Comparison of ENCODE assay signal across 22 cellular contexts in genomic region chr4:30605616-30606015, GRCh38.
A peak's percentile ranks its signal among the peaks of the same experiment; 100 is the strongest.
DNase-seq lines count a peak whose midpoint lies in the region; ATAC-seq and TF ChIP-seq lines count a peak whose summit lies in the region.
"Had no signal": no experiment of that assay in that cellular context is flagged by ENCODE, and none has a peak within 500 bp of the region (broad histone marks: within the 10 kb centered on the region; RNA-seq: fewer than 3 reads in every experiment).

No MANE protein-coding gene starts in this region.

- intact Hi-C loops in aorta (cut with DNase I) (no loop called here), left ventricle myocardium inferior (cut with micrococcal nuclease) (no loop called here)

- H2BK120ac ChIP-seq in mesenchymal stem cell (ENCODE audit: low read depth, low read length): peak overlapping the region; percentile 34

- no peak overlapping the region for H4K91ac ChIP-seq in mesenchymal stem cell (ENCODE audit: low read length)

- ATAC-seq in aorta (ENCODE audit: low FRiP score) (no peak), HG03520 (IDR thresholded peaks at IDR 0.05; ENCODE audit: unreplicated experiment) (no peak)
- ATAC-seq: foreskin keratinocyte, sciatic nerve, WTC11 had no signal

- H3K4me1 ChIP-seq in mesenchymal stem cell (ENCODE audit: control insufficient read depth, insufficient read depth, low read depth, low read length) (no peaks in the 10 kb centered on the region), aorta (ENCODE audit: control insufficient read depth in 1 of 2, insufficient read depth in 2 of 2, low read length in 2 of 2) (no peaks in the 10 kb centered on the region), left ventricle myocardium inferior (no peaks in the 10 kb centered on the region)
- H3K4me1 ChIP-seq: foreskin keratinocyte, stomach, tibial nerve had no signal

- H3K23ac ChIP-seq in mesenchymal stem cell (ENCODE audit: low read length in 2 of 2): no peak overlapping the region

- H3K27me3 ChIP-seq in mesenchymal stem cell (ENCODE audit: control insufficient read depth in 1 of 2, insufficient read depth in 1 of 2, low read length in 2 of 2) (no peaks in the 10 kb centered on the region), aorta (ENCODE audit: control insufficient read depth in 1 of 2, insufficient read depth in 2 of 2, low read length in 1 of 2) (no peaks in the 10 kb centered on the region), left ventricle myocardium inferior (ENCODE audit: low read depth) (no peaks in the 10 kb centered on the region)
- H3K27me3 ChIP-seq: foreskin keratinocyte, stomach, tibial nerve had no signal

- no peak overlapping the region for H4K8ac ChIP-seq in mesenchymal stem cell (ENCODE audit: low read length)

- H3K27me3 Mint-ChIP-seq in chondrocyte (ENCODE audit: low read depth): no peaks in the 10 kb centered on the region
- H3K27me3 Mint-ChIP-seq: activated naive CD4-positive, alpha-beta T cell treated with anti-CD3 and anti-CD28 coated beads, Interleukin-2, amount 10 ng/mL, durations not matched to agents 7 days and 5 days; CD4-positive, CD25-positive, alpha-beta regulatory T cell had no signal

- no peak overlapping the region for H2AK5ac ChIP-seq in mesenchymal stem cell (ENCODE audit: low read length, severe bottlenecking)

- no peak overlapping the region for H2BK5ac ChIP-seq in mesenchymal stem cell (ENCODE audit: low read depth, low read length, poor library complexity, severe bottlenecking)

- H3K4me3 ChIP-seq in mesenchymal stem cell (ENCODE audit: insufficient read depth in 1 of 2, low read depth in 1 of 2, low read length in 2 of 2) (no peak overlapping the region), aorta (ENCODE audit: low read length in 2 of 2) (no peak overlapping the region), left ventricle myocardium inferior (no peak overlapping the region)
- H3K4me3 ChIP-seq: dorsolateral prefrontal cortex, stomach, tibial nerve had no signal

- no peak overlapping the region for H3K4me2 ChIP-seq in mesenchymal stem cell (ENCODE audit: low read length, poor library complexity, severe bottlenecking)

- H3K18ac ChIP-seq in mesenchymal stem cell (ENCODE audit: low read depth in 1 of 2, low read length in 2 of 2): no peak overlapping the region

- peak overlapping the region; percentile 28 for H3K27ac Mint-ChIP-seq in chondrocyte (ENCODE audit: unreplicated experiment)
- H3K27ac Mint-ChIP-seq: activated naive CD4-positive, alpha-beta T cell treated with anti-CD3 and anti-CD28 coated beads, Interleukin-2, amount 10 ng/mL, durations not matched to agents 7 days and 5 days; activated T-helper 1 cell treated with anti-CD3 and anti-CD28 coated beads, Interleukin-12 subunit alpha, Interleukin-12 subunit beta, Interleukin-2, Interleukin-4 antibody, amounts not matched to agents 30 ng/mL and 10 ng/mL and 1 ng/mL, durations not matched to agents 14 hours and 24 hours and 36 hours; CD4-positive, CD25-positive, alpha-beta regulatory T cell; WTC11 had no signal

- H2BK15ac ChIP-seq in mesenchymal stem cell (ENCODE audit: low read depth, poor library complexity, severe bottlenecking): no peak overlapping the region

- H3K36me3 Mint-ChIP-seq in chondrocyte (ENCODE audit: low read depth): no peaks in the 10 kb centered on the region
- H3K36me3 Mint-ChIP-seq: activated naive CD4-positive, alpha-beta T cell treated with anti-CD3 and anti-CD28 coated beads, Interleukin-2, amount 10 ng/mL, durations not matched to agents 7 days and 5 days; CD4-positive, CD25-positive, alpha-beta regulatory T cell; WTC11 had no signal

- TF ChIP-seq CTCF in chondrocyte (IDR thresholded peaks at IDR 0.05) (no peak), left ventricle myocardium inferior (IDR thresholded peaks at IDR 0.05; ENCODE audit: borderline replicate concordance) (no peak)

- no peak overlapping the region for H3K4ac ChIP-seq in mesenchymal stem cell (ENCODE audit: low read depth in 1 of 2, low read length in 2 of 2)

- no peak overlapping the region for H2BK12ac ChIP-seq in mesenchymal stem cell (ENCODE audit: low read length in 2 of 2)

- H3K14ac ChIP-seq in mesenchymal stem cell (ENCODE audit: low read length in 2 of 2): no peak overlapping the region

- H3K4me1 Mint-ChIP-seq in chondrocyte (ENCODE audit: low read depth): peaks cover 10% of the 10 kb centered on the region
- H3K4me1 Mint-ChIP-seq: activated naive CD4-positive, alpha-beta T cell treated with anti-CD3 and anti-CD28 coated beads, Interleukin-2, amount 10 ng/mL, durations not matched to agents 7 days and 5 days; CD4-positive, CD25-positive, alpha-beta regulatory T cell had no signal

- no peaks in the 10 kb centered on the region for H3K9me3 ChIP-seq in mesenchymal stem cell (ENCODE audit: control insufficient read depth, low read length)
- no peaks in the 10 kb centered on the region for H3K9me3 ChIP-seq in aorta (ENCODE audit: control insufficient read depth, low read length)
- H3K9me3 ChIP-seq in left ventricle myocardium inferior (replicated peaks): peaks cover 20% of the 10 kb centered on the region
- H3K9me3 ChIP-seq: stomach, tibial nerve had no signal

- no peak overlapping the region for H3K27ac ChIP-seq in mesenchymal stem cell (ENCODE audit: low read length, poor library complexity, severe bottlenecking)
- no peak overlapping the region for H3K27ac ChIP-seq in aorta (ENCODE audit: low read depth in 1 of 2, low read length in 2 of 2)
- no peak overlapping the region for H3K27ac ChIP-seq in left ventricle myocardium inferior (replicated peaks)
- H3K27ac ChIP-seq: dorsolateral prefrontal cortex, foreskin keratinocyte, stomach, tibial nerve had no signal

- H3K9me3 Mint-ChIP-seq in chondrocyte (ENCODE audit: low read depth): peaks cover 3% of the 10 kb centered on the region

- peak overlapping the region; percentile 55 for H3K9ac ChIP-seq in mesenchymal stem cell (ENCODE audit: low read length)

- H3K36me3 ChIP-seq in mesenchymal stem cell (ENCODE audit: control insufficient read depth in 1 of 2, insufficient read depth in 2 of 2, low read depth in 1 of 2, low read length in 2 of 2): no peaks in the 10 kb centered on the region
- no peaks in the 10 kb centered on the region for H3K36me3 ChIP-seq in aorta (ENCODE audit: control insufficient read depth in 1 of 2, insufficient read depth in 2 of 2, low read length in 1 of 2)
- H3K36me3 ChIP-seq in left ventricle myocardium inferior: no peaks in the 10 kb centered on the region
- H3K36me3 ChIP-seq: stomach, tibial nerve had no signal

- no peaks in the 10 kb centered on the region for H3K79me1 ChIP-seq in mesenchymal stem cell (replicated peaks; ENCODE audit: low read length, poor library complexity, severe bottlenecking)

- H3K4me3 Mint-ChIP-seq in chondrocyte (ENCODE audit: unreplicated experiment): no peak overlapping the region
- H3K4me3 Mint-ChIP-seq: activated naive CD4-positive, alpha-beta T cell treated with anti-CD3 and anti-CD28 coated beads, Interleukin-2, amount 10 ng/mL, durations not matched to agents 7 days and 5 days; activated T-helper 1 cell treated with anti-CD3 and anti-CD28 coated beads, Interleukin-12 subunit alpha, Interleukin-12 subunit beta, Interleukin-2, Interleukin-4 antibody, amounts not matched to agents 30 ng/mL and 10 ng/mL and 1 ng/mL, durations not matched to agents 14 hours and 24 hours and 36 hours; CD4-positive, CD25-positive, alpha-beta regulatory T cell; neural crest cell; WTC11 had no signal

- no peak overlapping the region for H2AFZ ChIP-seq in mesenchymal stem cell (ENCODE audit: low read depth, low read length)

- DNase-seq in OCI-M1 (lab: John Stamatoyannopoulos, UW) (peak; percentile 73), chondrocyte (ENCODE audit: low spot score) (no peak), mesenchymal stem cell (peak; percentile 38), midbrain (lab: John Stamatoyannopoulos, UW) (no peak), aorta (no peak), left ventricle myocardium inferior (no peak)
- DNase-seq: activated CD4-positive, alpha-beta T cell treated with anti-CD3 and anti-CD28 coated beads, Interleukin-2, amount 50 U/mL, for 1 hour; activated naive CD4-positive, alpha-beta T cell treated with anti-CD3 and anti-CD28 coated beads, Interleukin-2, amount 10 ng/mL, durations not matched to agents 7 days and 5 days; CD4-positive, CD25-positive, alpha-beta regulatory T cell; central memory CD4-positive, alpha-beta T cell; dorsolateral prefrontal cortex; foreskin keratinocyte; Karpas-422; NCI-H526 treated with DMSO at 0.1 percent for 48 hours; stomach; T-helper 9 cell had no signal

Comparison
In these comparisons a context has a peak if more than half of its experiments do, and no peak if none do; other contexts are left out.
1. DNase-seq: peak in OCI-M1 (single experiment) and mesenchymal stem cell (single experiment); none in chondrocyte (single experiment), midbrain (single experiment), aorta (0 of 2) and left ventricle myocardium inferior (single experiment).